ENCODE assay signal across 6 cellular contexts in genomic region chr5:155786108-155786507, GRCh38.
"Had no signal": no experiment of that assay in that cellular context is flagged by ENCODE, and none has a peak within 500 bp of the region (broad histone marks: within the 10 kb centered on the region; RNA-seq: fewer than 3 reads in every experiment).

No MANE protein-coding gene starts in this region.

- ATAC-seq: GM23338, K562 had no signal

- DNase-seq: H9, HCEC 1CT, IMR-90, KG1 had no signal

- H3K4me3 ChIP-seq: GM23338, K562 had no signal
